19 cellular contexts compared by ENCODE assay signal in genomic region chr15:69919816-69920215, GRCh38.
A peak's percentile ranks its signal among the peaks of the same experiment; 100 is the strongest.
DNase-seq lines count a peak whose midpoint lies in the region; ATAC-seq and TF ChIP-seq lines count a peak whose summit lies in the region.
"Had no signal": no experiment of that assay in that cellular context is flagged by ENCODE, and none has a peak within 500 bp of the region (broad histone marks: within the 10 kb centered on the region; RNA-seq: fewer than 3 reads in every experiment).

No MANE protein-coding gene starts in this region.

- no peak overlapping the region for H2BK120ac ChIP-seq in H9 (ENCODE audit: low read depth, low read length, poor library complexity, severe bottlenecking)

- no peak overlapping the region for H3K18ac ChIP-seq in H9 (ENCODE audit: insufficient read length, low read depth, low read length)

- H3K9me3 Mint-ChIP-seq in H9, result peaks cover 8 to 9% of the 10 kb centered on the region in 2 experiments
- peaks cover 11% of the 10 kb centered on the region for H3K9me3 Mint-ChIP-seq in activated T-helper 17 cell treated with anti-CD3 and anti-CD28 coated beads, Interleukin-2, amount 50 U/mL, for 72 hours

- H2AFZ ChIP-seq in H9 (ENCODE audit: low read length), result no peak overlapping the region
- H2AFZ ChIP-seq in hepatocyte, result no peak overlapping the region

- no peak overlapping the region for H4K8ac ChIP-seq in H9 (replicated peaks; ENCODE audit: insufficient read length, low read depth, low read length)

- H2BK5ac ChIP-seq in H9 (ENCODE audit: insufficient read length, low read length), result no peak overlapping the region

- no peak overlapping the region for H4K5ac ChIP-seq in H9 (ENCODE audit: insufficient read length, low read depth, low read length)

- H3K79me1 ChIP-seq in H9 (ENCODE audit: insufficient read depth, low read depth, low read length, poor library complexity, severe bottlenecking), result no peaks in the 10 kb centered on the region

- no peaks in the 10 kb centered on the region for H3K23me2 ChIP-seq in H9 (ENCODE audit: insufficient read length, low read depth, low read length, poor library complexity, severe bottlenecking)

- H3T11ph ChIP-seq in H9 (ENCODE audit: low read length), result no peak overlapping the region

- H3K27me3 Mint-ChIP-seq in H9 (ENCODE audit: low read depth), result peaks cover 6% of the 10 kb centered on the region
- H3K27me3 Mint-ChIP-seq in activated T-helper 17 cell treated with anti-CD3 and anti-CD28 coated beads, Interleukin-2, amount 50 U/mL, for 72 hours, result no peaks in the 10 kb centered on the region

- no peak overlapping the region for H2BK12ac ChIP-seq in H9 (ENCODE audit: insufficient read length, low read depth, low read length)

- no peak overlapping the region for H3K23ac ChIP-seq in H9 (ENCODE audit: insufficient read length, low read depth, low read length)

- H4K20me1 ChIP-seq in H9 (ENCODE audit: control insufficient read depth, insufficient read depth, insufficient read length) (no peaks in the 10 kb centered on the region), hepatocyte (ENCODE audit: insufficient read depth, poor library complexity, severe bottlenecking) (no peaks in the 10 kb centered on the region)

- no peak overlapping the region for H3K4me3 ChIP-seq in hepatocyte
- no peak overlapping the region for H3K4me3 ChIP-seq in A673 (ENCODE audit: low read depth, low read length, poor library complexity, severe bottlenecking)
- H3K4me3 ChIP-seq: dorsolateral prefrontal cortex, esophagus squamous epithelium, GM12878, heart right ventricle, mucosa of descending colon, tibial nerve had no signal

- no peak for ATAC-seq in activated T-helper 17 cell treated with anti-CD3 and anti-CD28 coated beads, Interleukin-2, amount 50 U/mL, for 72 hours (replicated peaks)
- ATAC-seq: GM12878, heart right ventricle, mucosa of descending colon had no signal

- H3K4me2 ChIP-seq in H9 (ENCODE audit: insufficient read depth, insufficient read length, low read length) (no peak overlapping the region), hepatocyte (no peak overlapping the region)

- H3K79me2 ChIP-seq in H9 (ENCODE audit: insufficient read depth, low read length) (no peaks in the 10 kb centered on the region), hepatocyte (no peaks in the 10 kb centered on the region)

- no peak overlapping the region for H3K9ac ChIP-seq in H9 (ENCODE audit: extremely low read depth, insufficient read length, low read length)

- BruUV-seq in A673 (replicated peaks; lab: Mats Ljungman, UMichigan), result no TSS peak

- H3K9me3 ChIP-seq in H9 (ENCODE audit: control insufficient read depth, low read depth, low read length) (peaks cover under 1% of the 10 kb centered on the region), hepatocyte (ENCODE audit: low read depth) (peaks cover 9% of the 10 kb centered on the region), A673 (ENCODE audit: low read depth, low read length, poor library complexity, severe bottlenecking) (peaks cover 9% of the 10 kb centered on the region)

- H3K4me1 ChIP-seq in H9 (ENCODE audit: insufficient read depth, low read length), result 0 out of 2 replicates have a peak, but pooled peaks cover 3% of the 10 kb centered on the region
- H3K4me1 ChIP-seq in hepatocyte (ENCODE audit: insufficient read depth), result no peaks in the 10 kb centered on the region
- no peaks in the 10 kb centered on the region for H3K4me1 ChIP-seq in A673 (ENCODE audit: insufficient read depth, low read length, poor library complexity, severe bottlenecking)
- H3K4me1 ChIP-seq: esophagus squamous epithelium, heart right ventricle, tibial nerve had no signal

- H3K9me2 ChIP-seq in hepatocyte (replicated peaks; ENCODE audit: insufficient read depth), result no peaks in the 10 kb centered on the region

- no CpG with 5 or more reads among the region's 5 CpGs for WGBS in H9 (ENCODE audit: extremely low coverage, insufficient read length, low lambda C conversion rate)
- WGBS in hepatocyte (ENCODE audit: low lambda C conversion rate, missing lambda C conversion rate), result 65% methylated on average over 5 of the region's 5 CpGs

- H2BK15ac ChIP-seq in H9 (ENCODE audit: low read depth, low read length), result no peak overlapping the region

- intact Hi-C loops in A673 (cut with micrococcal nuclease; ENCODE audit: unreplicated experiment), result no loop called here

- H2AK5ac ChIP-seq in H9 (ENCODE audit: insufficient read length, low read length), result no peak overlapping the region

- H3K4me1 Mint-ChIP-seq in H9, result peaks cover 37 to 42% of the 10 kb centered on the region in 2 experiments
- no peaks in the 10 kb centered on the region for H3K4me1 Mint-ChIP-seq in activated T-helper 17 cell treated with anti-CD3 and anti-CD28 coated beads, Interleukin-2, amount 50 U/mL, for 72 hours

- no peak overlapping the region for H3K56ac ChIP-seq in H9 (ENCODE audit: insufficient read length, low read depth, low read length)

- no peak overlapping the region; a peak in 1 of 5 replicates for H3K4me3 Mint-ChIP-seq in H9
- no peak overlapping the region for H3K4me3 Mint-ChIP-seq in activated T-helper 17 cell treated with anti-CD3 and anti-CD28 coated beads, Interleukin-2, amount 50 U/mL, for 72 hours
- H3K4me3 Mint-ChIP-seq: activated naive CD4-positive, alpha-beta T cell treated with anti-CD3 and anti-CD28 coated beads for 36 hours had no signal

- no peak overlapping the region for H3K27ac ChIP-seq in H9 (ENCODE audit: insufficient read length, low read depth, low read length)
- H3K27ac ChIP-seq in hepatocyte, result no peak overlapping the region
- H3K27ac ChIP-seq in A673 (ENCODE audit: low read depth, low read length, poor library complexity, severe bottlenecking), result no peak overlapping the region
- H3K27ac ChIP-seq: dorsolateral prefrontal cortex, esophagus squamous epithelium, heart right ventricle, tibial nerve had no signal

- TF ChIP-seq CTCF in H9 (conservative IDR thresholded peaks at IDR 0.05) (no peak), hepatocyte (IDR thresholded peaks at IDR 0.05; ENCODE audit: poor library complexity) (no peak), A673 (conservative IDR thresholded peaks at IDR 0.05; ENCODE audit: low read depth, low read length) (no peak)

- H2BK20ac ChIP-seq in H9 (ENCODE audit: low read depth, low read length, poor library complexity, severe bottlenecking), result no peak overlapping the region

- no peak overlapping the region for H4K91ac ChIP-seq in H9 (ENCODE audit: insufficient read length, low read depth, low read length)

- DNase-seq in H9 (peak; percentile 65), NCI-H2196 treated with DMSO at 0.1 percent for 48 hours (lab: John Stamatoyannopoulos, UW; ENCODE audit: unreplicated experiment) (peak; percentile 23), astrocyte of the hippocampus (ENCODE audit: low read depth, low spot score) (peak; percentile 66), myocyte (ENCODE audit: low read depth) (peak; percentile 22), hepatocyte (ENCODE audit: low spot score) (no peak), A673 (ENCODE audit: low spot score) (no peak), GM19240 (ENCODE audit: insufficient read length, low spot score) (no peak)
- DNase-seq: activated CD4-positive, CD25-positive, alpha-beta regulatory T cell treated with anti-CD3 and anti-CD28 coated beads, Interleukin-2, amount 50 U/mL, for 72 hours; activated naive CD4-positive, alpha-beta T cell treated with anti-CD3 and anti-CD28 coated beads for 36 hours; esophagus squamous epithelium; heart right ventricle; mucosa of descending colon; NCI-H2171; stimulated activated CD4-positive, alpha-beta T cell treated with anti-CD3 and anti-CD28 coated beads, Interleukin-4, amount 100 ng/mL, for 4 hours; T-helper 2 cell had no signal

- H3K36me3 ChIP-seq in hepatocyte (replicated peaks; ENCODE audit: insufficient read depth, low read depth), result no peaks in the 10 kb centered on the region
- H3K36me3 ChIP-seq in A673 (ENCODE audit: insufficient read depth, low read length, poor library complexity, severe bottlenecking), result no peaks in the 10 kb centered on the region
- H3K36me3 ChIP-seq: esophagus squamous epithelium, heart right ventricle, tibial nerve had no signal

- POLR2A ChIA-PET in A673 (lab: Charles Lee; ENCODE audit: low non-redundant PET), result no interaction called here

- no peak overlapping the region for H3K4ac ChIP-seq in H9 (ENCODE audit: low read depth, low read length)

- no peaks in the 10 kb centered on the region for H3K27me3 ChIP-seq in H9 (ENCODE audit: insufficient read depth, low read length)
- no peaks in the 10 kb centered on the region for H3K27me3 ChIP-seq in hepatocyte
- no peaks in the 10 kb centered on the region for H3K27me3 ChIP-seq in A673 (replicated peaks; ENCODE audit: insufficient read depth, low read depth, low read length, poor library complexity)
- H3K27me3 ChIP-seq: tibial nerve had no signal

- peaks cover 5 to 9% (median 6%) of the 10 kb centered on the region in 3 experiments for H3K36me3 Mint-ChIP-seq in H9 (ENCODE audit: insufficient read depth in 1 of 3, low read depth in 3 of 3)
- no peaks in the 10 kb centered on the region for H3K36me3 Mint-ChIP-seq in activated T-helper 17 cell treated with anti-CD3 and anti-CD28 coated beads, Interleukin-2, amount 50 U/mL, for 72 hours (ENCODE audit: low read depth)

- CTCF ChIA-PET in A673 (lab: Charles Lee), result no interaction called here

- peak overlapping the region; percentile 5 to 85 (median 50); a peak in 4 of 7 replicates for H3K27ac Mint-ChIP-seq in H9
- H3K27ac Mint-ChIP-seq in activated T-helper 17 cell treated with anti-CD3 and anti-CD28 coated beads, Interleukin-2, amount 50 U/mL, for 72 hours, result no peak overlapping the region
- H3K27ac Mint-ChIP-seq: activated naive CD4-positive, alpha-beta T cell treated with anti-CD3 and anti-CD28 coated beads for 36 hours had no signal

- H3K14ac ChIP-seq in H9 (ENCODE audit: insufficient read depth, low read length), result no peak overlapping the region

Comparison
In these comparisons a context has a peak if more than half of its experiments do, and no peak if none do; other contexts are left out.
1. DNase-seq: peak in H9 (single experiment), NCI-H2196 treated with DMSO at 0.1 percent for 48 hours (single experiment), astrocyte of the hippocampus (single experiment) and myocyte (single experiment); none in hepatocyte (single experiment), A673 (single experiment) and GM19240 (single experiment).